8 cellular contexts compared by ENCODE assay signal in genomic region chr17:51121620-51122472, GRCh38. TPM values are rescaled to one million over a fixed set of nuclear protein-coding genes. Genes with fewer than 3 reads are reported as not detected.
A peak's percentile ranks its signal among the peaks of the same experiment; 100 is the strongest.
DNase-seq lines count a peak whose midpoint lies in the region; ATAC-seq and TF ChIP-seq lines count a peak whose summit lies in the region.

No MANE protein-coding gene starts in this region.

- H3K4me1 ChIP-seq in ectodermal cell (ENCODE audit: control insufficient read depth, insufficient read depth, low read length) = peaks cover 11% of the 10 kb centered on the region
- H3K4me1 ChIP-seq in lower lobe of right lung = peaks cover 48% of the 10 kb centered on the region

- POLR2A ChIA-PET in activated CD8-positive, alpha-beta T cell treated with anti-CD3 and anti-CD28 coated beads, Interleukin-2, amount 10 ng/mL, durations not matched to agents 7 days and 5 days (lab: Charles Lee) = interaction anchor here (0.5 to 2.2 kb wide), 7 partner anchors 7 to 254 kb away, joined by 3 to 17 read pairs (median 5); partner anchors contain the start of genes NME1 and UTP18

- H3K36me3 ChIP-seq in ectodermal cell (ENCODE audit: control insufficient read depth, insufficient read depth, low read length) (no peaks in the 10 kb centered on the region), lower lobe of right lung (no peaks in the 10 kb centered on the region)

- CTCF ChIA-PET in activated CD8-positive, alpha-beta T cell treated with anti-CD3 and anti-CD28 coated beads, Interleukin-2, amount 10 ng/mL, durations not matched to agents 7 days and 5 days (lab: Charles Lee) = interaction anchor here (0.7 to 4.3 kb wide), 4 partner anchors 29 to 270 kb away, joined by 3 to 26 read pairs (median 4); partner anchors contain the start of gene NME1

- WGBS in ectodermal cell, 2 experiments = 15 to 17% methylated on average over 22 to 23 of the region's 23 CpGs

- H3K9me3 ChIP-seq in ectodermal cell (ENCODE audit: control insufficient read depth, low read length) = no peaks in the 10 kb centered on the region
- H3K9me3 ChIP-seq in lower lobe of right lung = no peaks in the 10 kb centered on the region

- peaks cover 44% of the 10 kb centered on the region for H3K4me1 Mint-ChIP-seq in activated CD8-positive, alpha-beta T cell treated with anti-CD3 and anti-CD28 coated beads, Interleukin-2, amount 10 ng/mL, durations not matched to agents 7 days and 5 days (ENCODE audit: low read depth)

- no peaks in the 10 kb centered on the region for H3K9me3 Mint-ChIP-seq in activated CD8-positive, alpha-beta T cell treated with anti-CD3 and anti-CD28 coated beads, Interleukin-2, amount 10 ng/mL, durations not matched to agents 7 days and 5 days (ENCODE audit: insufficient read depth)

- H3K36me3 Mint-ChIP-seq in activated CD8-positive, alpha-beta T cell treated with anti-CD3 and anti-CD28 coated beads, Interleukin-2, amount 10 ng/mL, durations not matched to agents 7 days and 5 days (ENCODE audit: low read depth) = no peaks in the 10 kb centered on the region

- no peak for TF ChIP-seq CTCF in lower lobe of right lung (IDR thresholded peaks at IDR 0.05)

- no peak overlapping the region for H3K27ac ChIP-seq in ectodermal cell (ENCODE audit: insufficient read depth, low read depth, low read length, poor library complexity, severe bottlenecking)
- H3K27ac ChIP-seq in lower lobe of right lung = peak overlapping the region; percentile 98

- H3K27ac Mint-ChIP-seq in activated CD8-positive, alpha-beta T cell treated with anti-CD3 and anti-CD28 coated beads, Interleukin-2, amount 10 ng/mL, durations not matched to agents 7 days and 5 days = peak overlapping the region; percentile 98

- H3K4me3 ChIP-seq in ectodermal cell (ENCODE audit: insufficient read depth, low read depth, low read length) = peak overlapping the region; percentile 91
- peak overlapping the region; percentile 97 for H3K4me3 ChIP-seq in lower lobe of right lung

- peak; percentile 96 for DNase-seq in EL
- DNase-seq in NCI-H748 (lab: John Stamatoyannopoulos, UW; ENCODE audit: unreplicated experiment) = peak; percentile 68
- peak; percentile 65 for DNase-seq in activated CD8-positive, alpha-beta T cell treated with anti-CD3 and anti-CD28 coated beads, Interleukin-2, amount 10 ng/mL, durations not matched to agents 7 days and 5 days
- DNase-seq in lower lobe of right lung = peak; percentile 95
- peak; percentile 85 to 94 for DNase-seq in stimulated activated CD4-positive, alpha-beta T cell treated with anti-CD3 and anti-CD28 coated beads, Interleukin-4, amount 100 ng/mL, for 4 hours

- peak overlapping the region; percentile 93 for H3K4me3 Mint-ChIP-seq in activated CD8-positive, alpha-beta T cell treated with anti-CD3 and anti-CD28 coated beads, Interleukin-2, amount 10 ng/mL, durations not matched to agents 7 days and 5 days

- no peaks in the 10 kb centered on the region for H3K27me3 Mint-ChIP-seq in activated CD8-positive, alpha-beta T cell treated with anti-CD3 and anti-CD28 coated beads, Interleukin-2, amount 10 ng/mL, durations not matched to agents 7 days and 5 days (ENCODE audit: low read depth)

- ATAC-seq in HG02763 (IDR thresholded peaks at IDR 0.05; ENCODE audit: unreplicated experiment) = peak; percentile 31
- ATAC-seq in activated CD8-positive, alpha-beta T cell treated with anti-CD3 and anti-CD28 coated beads, Interleukin-2, amount 10 ng/mL, durations not matched to agents 7 days and 5 days = peak; percentile 9
- peak; percentile 86 for ATAC-seq in lower lobe of right lung
- no peak for ATAC-seq in GM18873 (IDR thresholded peaks at IDR 0.05; ENCODE audit: low FRiP score, unreplicated experiment)

- intact Hi-C loops in lower lobe of right lung (cut with DNase I) = no loop called here

- H3K27me3 ChIP-seq in ectodermal cell (ENCODE audit: control insufficient read depth, insufficient read depth, low read length, poor library complexity, severe bottlenecking) = peaks cover 8% of the 10 kb centered on the region
- no peaks in the 10 kb centered on the region for H3K27me3 ChIP-seq in lower lobe of right lung (ENCODE audit: low read depth)

RNA-seq across cellular contexts. Expression of gene SPAG9, which starts 1.2 kb away (rescaled TPM):
- total RNA-seq in activated CD8-positive, alpha-beta T cell treated with anti-CD3 and anti-CD28 coated beads, Interleukin-2, amount 10 ng/mL, durations not matched to agents 7 days and 5 days = 10 to 100 TPM; 39.2 to 42.1 TPM
- polyA plus RNA-seq in ectodermal cell (2013, experiment 1 of 4) = 82.7 TPM
- 87.8 TPM for polyA plus RNA-seq in ectodermal cell (2013, experiment 2 of 4)
- 75.0 TPM for polyA plus RNA-seq in ectodermal cell (2013, experiment 3 of 4)
- 98.5 TPM for polyA plus RNA-seq in ectodermal cell (2013, experiment 4 of 4)
- total RNA-seq in lower lobe of right lung = 108 TPM

RNA-seq across cellular contexts. Expression of gene NME1, which starts 31.5 kb away (rescaled TPM):
- 100 to 1,000 TPM; 148 to 150 TPM for total RNA-seq in activated CD8-positive, alpha-beta T cell treated with anti-CD3 and anti-CD28 coated beads, Interleukin-2, amount 10 ng/mL, durations not matched to agents 7 days and 5 days
- polyA plus RNA-seq in ectodermal cell (2013, experiment 1 of 4) = 158 TPM
- polyA plus RNA-seq in ectodermal cell (2013, experiment 2 of 4) = 117 TPM
- 95.7 TPM for polyA plus RNA-seq in ectodermal cell (2013, experiment 3 of 4)
- 98.6 TPM for polyA plus RNA-seq in ectodermal cell (2013, experiment 4 of 4)
- 24.0 TPM for total RNA-seq in lower lobe of right lung

RNA-seq across cellular contexts. Expression of gene NME2, which starts 44.4 kb away (rescaled TPM):
- total RNA-seq in activated CD8-positive, alpha-beta T cell treated with anti-CD3 and anti-CD28 coated beads, Interleukin-2, amount 10 ng/mL, durations not matched to agents 7 days and 5 days = 100 to 1,000 TPM; 502 to 542 TPM
- polyA plus RNA-seq in ectodermal cell (2013, experiment 1 of 4) = 472 TPM
- polyA plus RNA-seq in ectodermal cell (2013, experiment 2 of 4) = 435 TPM
- 375 TPM for polyA plus RNA-seq in ectodermal cell (2013, experiment 3 of 4)
- polyA plus RNA-seq in ectodermal cell (2013, experiment 4 of 4) = 396 TPM
- 321 TPM for total RNA-seq in lower lobe of right lung
